20 cellular contexts compared by ENCODE assay signal in the genomic region with DNA sequence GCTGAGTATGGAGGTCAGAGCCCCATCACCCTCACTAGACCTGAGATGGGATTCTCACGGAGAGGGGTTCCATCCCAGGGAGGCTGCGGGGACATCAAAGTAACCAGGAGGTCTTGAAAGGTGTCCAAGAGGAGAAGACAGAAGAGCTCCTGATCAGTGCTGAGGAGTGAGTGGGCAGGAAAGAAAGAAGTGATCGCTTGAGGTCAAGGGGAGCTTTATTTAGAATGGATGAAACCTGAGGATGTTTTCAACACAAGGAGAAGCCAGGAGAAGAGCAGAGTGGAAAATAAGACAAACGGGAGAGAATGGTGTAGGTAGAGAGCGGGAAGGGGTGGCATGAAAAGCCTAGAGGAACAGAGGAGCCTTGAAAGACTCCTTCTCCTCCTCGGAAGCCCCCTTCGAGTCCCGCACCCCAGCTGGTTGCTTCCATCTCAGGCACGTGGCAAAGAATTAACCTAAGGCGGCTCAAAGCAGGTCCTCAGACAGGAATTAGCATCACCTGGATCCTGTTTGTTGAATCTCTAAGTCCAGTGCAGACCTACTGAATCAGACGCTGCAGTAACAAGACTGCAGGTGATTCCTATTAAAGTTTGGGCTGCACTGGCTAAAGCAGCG. TPM values are rescaled to one million over a fixed set of nuclear protein-coding genes. Genes with fewer than 3 reads are reported as not detected.
DNase-seq lines count a peak whose midpoint lies in the region; ATAC-seq and TF ChIP-seq lines count a peak whose summit lies in the region.
"Had no signal": no experiment of that assay in that cellular context is flagged by ENCODE, and none has a peak within 500 bp of the region (broad histone marks: within the 10 kb centered on the region; RNA-seq: fewer than 3 reads in every experiment).

No MANE protein-coding gene starts in this region.

- H3K27me3 ChIP-seq in left ventricle myocardium inferior (ENCODE audit: low read depth) (no peaks in the 10 kb centered on the region), esophagus muscularis mucosa (no peaks in the 10 kb centered on the region), psoas muscle (ENCODE audit: insufficient read depth in 3 of 3, low read length in 2 of 3) (no peaks in the 10 kb centered on the region)
- H3K27me3 ChIP-seq: MG63, SJSA1, thyroid gland had no signal

- intact Hi-C loops in left ventricle myocardium inferior (cut with micrococcal nuclease) (no loop called here), Right ventricle myocardium inferior (cut with DNase I) (no loop called here), esophagus muscularis mucosa (cut with DNase I) (no loop called here), psoas muscle (cut with DNase I) (no loop called here)

- no peak for TF ChIP-seq CTCF in left ventricle myocardium inferior (IDR thresholded peaks at IDR 0.05; ENCODE audit: borderline replicate concordance)
- TF ChIP-seq CTCF in esophagus muscularis mucosa (IDR thresholded peaks at IDR 0.05): no peak
- no peak for TF ChIP-seq CTCF in psoas muscle (IDR thresholded peaks at IDR 0.05)

- TF ChIP-seq EP300 in esophagus muscularis mucosa (IDR thresholded peaks at IDR 0.05): no peak

- H3K36me3 ChIP-seq in left ventricle myocardium inferior (no peaks in the 10 kb centered on the region), esophagus muscularis mucosa (no peaks in the 10 kb centered on the region), psoas muscle (ENCODE audit: insufficient read depth in 1 of 2, low read depth in 1 of 2) (peaks cover 0 to 38% of the 10 kb centered on the region in 2 donors)
- H3K36me3 ChIP-seq: MG63, SJSA1, thyroid gland had no signal

- DNase-seq in left ventricle myocardium inferior (no peak), Right ventricle myocardium inferior (ENCODE audit: missing footprints) (no peak), esophagus muscularis mucosa (ENCODE audit: extremely low spot score) (peak; percentile 80), psoas muscle (no peak), 8988T (no peak), SKM-1 (lab: John Stamatoyannopoulos, UW; ENCODE audit: unreplicated experiment) (no peak)
- DNase-seq: ACHN; activated CD8-positive, alpha-beta memory T cell treated with anti-CD3 and anti-CD28 coated beads for 24 hours; C1 segment of cervical spinal cord; foreskin melanocyte; MG63; midbrain; NCI-H748 treated with DMSO at 0.1 percent for 48 hours; OCI-M1; retina; T-helper 2 cell; thyroid gland had no signal

- ATAC-seq in Right ventricle myocardium inferior: no peak
- ATAC-seq in psoas muscle: peak; percentile 19 to 51 (median 44)
- ATAC-seq in GM21786 (IDR thresholded peaks at IDR 0.05; ENCODE audit: unreplicated experiment): no peak
- ATAC-seq in HG03045 (IDR thresholded peaks at IDR 0.05; ENCODE audit: unreplicated experiment): no peak

- TF ChIP-seq POLR2A in esophagus muscularis mucosa (IDR thresholded peaks at IDR 0.05; ENCODE audit: low read depth): no peak

- no peaks in the 10 kb centered on the region for H3K9me3 ChIP-seq in left ventricle myocardium inferior (replicated peaks)
- no peaks in the 10 kb centered on the region for H3K9me3 ChIP-seq in esophagus muscularis mucosa
- no peaks in the 10 kb centered on the region for H3K9me3 ChIP-seq in psoas muscle
- H3K9me3 ChIP-seq: MG63, SJSA1, thyroid gland had no signal

- H3K4me1 ChIP-seq in left ventricle myocardium inferior (peaks cover 69% of the 10 kb centered on the region), esophagus muscularis mucosa (peaks cover 20 to 100% (median 86%) of the 10 kb centered on the region in 4 donors), psoas muscle (peaks cover 39% of the 10 kb centered on the region)

- 45% methylated on average over 12 of the region's 12 CpGs for WGBS in esophagus muscularis mucosa
- WGBS in psoas muscle, 3 donors: 32 to 47% (median 40%) methylated on average over 12 of the region's 12 CpGs

- H3K27ac ChIP-seq in left ventricle myocardium inferior (replicated peaks): peak overlapping the region; percentile 41
- H3K27ac ChIP-seq in esophagus muscularis mucosa (replicated peaks in 1 of 4): peak overlapping the region; percentile 80 to 94 (median 88)
- peak overlapping the region; percentile 94 for H3K27ac ChIP-seq in psoas muscle
- H3K27ac ChIP-seq: SJSA1, thyroid gland had no signal

- H3K4me3 ChIP-seq in left ventricle myocardium inferior: peak overlapping the region; percentile 64
- peak overlapping the region; percentile 14 to 52 (median 37) for H3K4me3 ChIP-seq in esophagus muscularis mucosa
- peak overlapping the region; percentile 77 for H3K4me3 ChIP-seq in psoas muscle
- H3K4me3 ChIP-seq: MG63, SJSA1, thyroid gland had no signal

RNA-seq across cellular contexts. Expression of a gene that starts 5.8 kb away (rescaled TPM):
- total RNA-seq in left ventricle myocardium inferior (403 TPM), Right ventricle myocardium inferior (327 TPM), esophagus muscularis mucosa (1,000 to 10,000 TPM in 1 of 4 donors, 100 to 1,000 TPM in 3; 785 to 1,099 (median 921) TPM), psoas muscle (1,000 to 10,000 TPM in 2 of 4 donors, 100 to 1,000 TPM in 2; 792 to 1,728 (median 949) TPM)
- 100 to 1,000 TPM in 2 of 3 donors, 10 to 100 TPM in 1; 70.6 to 536 (median 234) TPM for polyA plus RNA-seq in psoas muscle

Comparison
In these comparisons a context has a peak if more than half of its experiments do, and no peak if none do; other contexts are left out.
1. H3K27ac ChIP-seq: peak in every context shown above with its lines; median percentile 94 in psoas muscle; 88 in esophagus muscularis mucosa; 41 in left ventricle myocardium inferior.
2. ATAC-seq: peak in psoas muscle (4 of 4); none in Right ventricle myocardium inferior (single experiment), GM21786 (single experiment) and HG03045 (single experiment).
3. Peak in every context shown above with its lines, with median percentiles within 50 percentile points of each other: H3K4me3 ChIP-seq.